30 cellular contexts compared by ENCODE assay signal in the genomic region with DNA sequence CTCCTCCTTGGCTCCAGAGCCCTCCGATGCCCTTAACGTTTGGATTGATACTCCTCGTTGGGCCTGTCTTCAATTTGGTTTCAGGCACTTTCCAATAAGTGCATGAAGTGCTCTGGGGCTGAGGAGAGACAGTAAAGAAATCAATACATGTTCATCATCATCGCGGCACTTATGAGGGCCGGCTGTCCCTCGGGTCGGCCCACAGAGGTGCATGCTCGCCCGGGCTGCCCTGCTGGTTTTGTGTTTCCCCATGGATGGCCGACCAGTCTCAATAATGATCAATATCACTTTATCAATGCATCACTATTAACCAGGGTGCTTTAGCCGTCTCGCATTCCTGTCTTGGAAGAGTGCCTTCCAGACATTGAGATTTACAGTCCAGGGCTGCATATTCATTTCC.
"Had no signal": no experiment of that assay in that cellular context is flagged by ENCODE, and none has a peak within 500 bp of the region (broad histone marks: within the 10 kb centered on the region; RNA-seq: fewer than 3 reads in every experiment).

No MANE protein-coding gene starts in this region.

- H3K9me3 Mint-ChIP-seq: natural killer cell treated with Interleukin-12 subunit alpha and Interleukin-12 subunit beta and Interleukin-15 and Interleukin-18, amount 100 ng/mL, for 72 hours; type B pancreatic cell had no signal

- H3K9ac ChIP-seq: parathyroid adenoma had no signal

- H3K79me2 ChIP-seq: parathyroid adenoma had no signal

- H3K9me3 ChIP-seq: ovary, right lobe of liver, transverse colon, upper lobe of right lung had no signal

- H3K36me3 Mint-ChIP-seq: stimulated activated effector memory CD8-positive, alpha-beta T cell treated with anti-CD3 and anti-CD28 coated beads, Interleukin-12 subunit alpha, Interleukin-12 subunit beta, amount 100 ng/mL, for 72 hours; type B pancreatic cell had no signal

- H2AFZ ChIP-seq: parathyroid adenoma had no signal

- ATAC-seq: naive thymus-derived CD8-positive, alpha-beta T cell; natural killer cell treated with Interleukin-12 subunit alpha and Interleukin-12 subunit beta and Interleukin-15 and Interleukin-18, amount 100 ng/mL, for 72 hours; psoas muscle; right cardiac atrium; right lobe of liver; stimulated activated effector memory CD8-positive, alpha-beta T cell treated with anti-CD3 and anti-CD28 coated beads, Interleukin-12 subunit alpha, Interleukin-12 subunit beta, amount 100 ng/mL, for 72 hours; stimulated activated naive B cell treated with anti-CD40 and anti-IgM and Interleukin-4, amounts not matched to agents 10 μg/mL and 1 μg/mL and 100 μg/mL, for 72 hours; upper lobe of right lung had no signal

- H3K27me3 ChIP-seq: ovary, right lobe of liver, transverse colon, upper lobe of right lung, uterus had no signal

- H3K4me3 Mint-ChIP-seq: naive B cell; naive thymus-derived CD8-positive, alpha-beta T cell; natural killer cell treated with Interleukin-12 subunit alpha and Interleukin-12 subunit beta and Interleukin-15 and Interleukin-18, amount 100 ng/mL, for 72 hours; nephron progenitor cell; neural crest cell; stimulated activated effector memory CD8-positive, alpha-beta T cell treated with anti-CD3 and anti-CD28 coated beads, Interleukin-12 subunit alpha, Interleukin-12 subunit beta, amount 100 ng/mL, for 72 hours; stimulated activated naive B cell treated with anti-CD40 and anti-IgM and Interleukin-4, amounts not matched to agents 10 μg/mL and 1 μg/mL and 100 μg/mL, for 72 hours; stimulated activated naive CD8-positive, alpha-beta T cell treated with anti-CD3 and anti-CD28 coated beads, Interleukin-15, Interleukin-2, amounts not matched to agents 100 ng/mL and 50 ng/mL, for 24 hours; type B pancreatic cell had no signal

- H3K36me3 ChIP-seq: ovary, right lobe of liver, sigmoid colon, stomach, thoracic aorta, transverse colon, upper lobe of right lung, uterus had no signal

- H3K27me3 Mint-ChIP-seq: stimulated activated naive CD8-positive, alpha-beta T cell treated with anti-CD3 and anti-CD28 coated beads, Interleukin-15, Interleukin-2, amounts not matched to agents 100 ng/mL and 50 ng/mL, for 24 hours had no signal

- H3K4me1 Mint-ChIP-seq: naive B cell; naive thymus-derived CD8-positive, alpha-beta T cell; stimulated activated effector memory CD8-positive, alpha-beta T cell treated with anti-CD3 and anti-CD28 coated beads, Interleukin-12 subunit alpha, Interleukin-12 subunit beta, amount 100 ng/mL, for 72 hours; stimulated activated naive B cell treated with anti-CD40 and anti-IgM and Interleukin-4, amounts not matched to agents 10 μg/mL and 1 μg/mL and 100 μg/mL, for 72 hours had no signal

- H3K27ac Mint-ChIP-seq: naive B cell; naive thymus-derived CD8-positive, alpha-beta T cell; natural killer cell treated with Interleukin-12 subunit alpha and Interleukin-12 subunit beta and Interleukin-15 and Interleukin-18, amount 100 ng/mL, for 72 hours; nephron progenitor cell; progenitor cell of endocrine pancreas; stimulated activated effector memory CD8-positive, alpha-beta T cell treated with anti-CD3 and anti-CD28 coated beads, Interleukin-12 subunit alpha, Interleukin-12 subunit beta, amount 100 ng/mL, for 72 hours; stimulated activated naive B cell treated with anti-CD40 and anti-IgM and Interleukin-4, amounts not matched to agents 10 μg/mL and 1 μg/mL and 100 μg/mL, for 72 hours; stimulated activated naive CD8-positive, alpha-beta T cell treated with anti-CD3 and anti-CD28 coated beads, Interleukin-15, Interleukin-2, amounts not matched to agents 100 ng/mL and 50 ng/mL, for 24 hours; type B pancreatic cell had no signal

- H3K4me1 ChIP-seq: parathyroid adenoma, psoas muscle, sigmoid colon, stomach, tibial artery, transverse colon, upper lobe of right lung, uterus had no signal

- DNase-seq: naive B cell; naive thymus-derived CD8-positive, alpha-beta T cell; nephron progenitor cell; occipital lobe; ovary; posterior cingulate gyrus; psoas muscle; right cardiac atrium; right lobe of liver; sigmoid colon; small intestine; stimulated activated CD4-positive, alpha-beta T cell treated with anti-CD3 and anti-CD28 coated beads, Interleukin-15, amount 100 ng/mL, for 24 hours; stimulated activated CD4-positive, alpha-beta T cell treated with anti-CD3 and anti-CD28 coated beads, Interleukin-2, amount 100 ng/mL, for 24 hours; stimulated activated CD4-positive, alpha-beta T cell treated with anti-CD3 and anti-CD28 coated beads, Interleukin-2, amount 100 ng/mL, for 48 hours; stimulated activated CD4-positive, alpha-beta T cell treated with anti-CD3 and anti-CD28 coated beads, Interleukin-4, amount 100 ng/mL, for 24 hours; stimulated activated naive B cell treated with anti-CD40 and anti-IgM and Interleukin-4, amounts not matched to agents 10 μg/mL and 1 μg/mL and 100 μg/mL, for 72 hours; stimulated activated naive CD4-positive, alpha-beta T cell treated with Interleukin-2 at 50 U/mL for 16 hours; stomach; tibial artery; transverse colon; upper lobe of right lung; uterus had no signal

- H3K4me3 ChIP-seq: ovary, psoas muscle, right lobe of liver, sigmoid colon, stomach, thoracic aorta, tibial artery, transverse colon, upper lobe of right lung, uterus had no signal

- H3K27ac ChIP-seq: ovary, parathyroid adenoma, psoas muscle, right lobe of liver, sigmoid colon, stomach, thoracic aorta, tibial artery, transverse colon, upper lobe of right lung, uterus had no signal
